ENCODE assay signal across 2 cellular contexts in the genomic region with DNA sequence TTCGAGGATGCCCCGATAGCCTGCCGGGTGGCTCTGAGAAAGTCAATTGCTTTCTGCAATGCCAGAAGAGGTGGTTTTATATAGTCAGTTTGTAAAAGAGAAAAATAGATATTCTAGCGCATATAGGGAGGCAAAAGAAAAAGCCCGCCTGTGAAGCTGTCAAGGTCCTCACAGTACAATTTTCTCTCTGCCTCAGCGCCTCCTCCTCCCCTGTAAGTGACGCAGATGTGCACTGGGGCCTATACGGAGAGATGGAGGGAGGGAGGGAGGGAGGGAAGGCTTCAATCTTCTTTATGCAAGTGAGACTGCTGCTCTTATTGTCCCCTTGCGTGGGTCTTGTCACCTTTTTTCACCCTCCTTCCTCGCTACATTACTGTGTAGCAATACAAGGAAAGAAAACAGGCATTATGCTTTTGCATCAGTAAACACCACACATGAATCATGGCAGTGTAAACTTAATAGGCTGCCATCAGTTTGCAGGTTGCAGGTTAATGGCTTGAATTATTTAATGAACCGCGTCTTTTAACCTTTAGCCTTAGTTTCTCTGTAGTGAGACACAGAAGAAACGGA.
TF ChIP-seq lines count a peak whose summit lies in the region.

A gene with protein sequence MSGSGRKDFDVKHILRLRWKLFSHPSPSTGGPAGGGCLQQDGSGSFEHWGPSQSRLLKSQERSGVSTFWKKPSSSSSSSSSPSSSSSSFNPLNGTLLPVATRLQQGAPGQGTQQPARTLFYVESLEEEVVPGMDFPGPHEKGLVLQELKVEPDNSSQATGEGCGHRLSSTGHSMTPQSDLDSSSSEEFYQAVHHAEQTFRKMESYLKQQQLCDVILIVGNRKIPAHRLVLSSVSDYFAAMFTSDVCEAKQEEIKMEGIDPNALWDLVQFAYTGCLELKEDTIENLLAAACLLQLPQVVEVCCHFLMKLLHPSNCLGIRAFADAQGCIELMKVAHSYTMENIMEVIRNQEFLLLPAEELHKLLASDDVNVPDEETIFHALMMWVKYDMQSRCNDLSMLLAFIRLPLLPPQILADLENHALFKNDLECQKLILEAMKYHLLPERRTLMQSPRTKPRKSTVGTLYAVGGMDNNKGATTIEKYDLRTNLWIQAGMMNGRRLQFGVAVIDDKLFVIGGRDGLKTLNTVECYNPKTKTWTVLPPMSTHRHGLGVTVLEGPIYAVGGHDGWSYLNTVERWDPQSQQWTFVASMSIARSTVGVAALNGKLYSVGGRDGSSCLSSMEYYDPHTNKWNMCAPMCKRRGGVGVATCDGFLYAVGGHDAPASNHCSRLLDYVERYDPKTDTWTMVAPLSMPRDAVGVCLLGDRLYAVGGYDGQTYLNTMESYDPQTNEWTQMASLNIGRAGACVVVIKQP (minus strand): TSS at position 177 of the 570 bp plus-strand sequence. CDS start 753 bp downstream, outside the sequence.

TF ChIP-seq in GM23338, 12 proteins besides CTCF, POLR2A, EP300 and RAD21 (continues in another document):
- TF ChIP-seq JUNB (IDR thresholded peaks at IDR 0.05; ENCODE audit: unreplicated experiment): no peak
- TF ChIP-seq EZH2 (IDR thresholded peaks at IDR 0.05; ENCODE audit: low read depth, unreplicated experiment): no peak
- no peak for TF ChIP-seq ZNF331 (CRISPR knock-in tag; IDR thresholded peaks at IDR 0.05; ENCODE audit: low read depth)
- no peak for TF ChIP-seq NANOG (IDR thresholded peaks at IDR 0.05; ENCODE audit: borderline replicate concordance)
- no peak for TF ChIP-seq POLR2AphosphoS5 (IDR thresholded peaks at IDR 0.05; ENCODE audit: low read depth)
- TF ChIP-seq ZNF114 (CRISPR knock-in tag; IDR thresholded peaks at IDR 0.05): no peak
- TF ChIP-seq, protein P1, sequence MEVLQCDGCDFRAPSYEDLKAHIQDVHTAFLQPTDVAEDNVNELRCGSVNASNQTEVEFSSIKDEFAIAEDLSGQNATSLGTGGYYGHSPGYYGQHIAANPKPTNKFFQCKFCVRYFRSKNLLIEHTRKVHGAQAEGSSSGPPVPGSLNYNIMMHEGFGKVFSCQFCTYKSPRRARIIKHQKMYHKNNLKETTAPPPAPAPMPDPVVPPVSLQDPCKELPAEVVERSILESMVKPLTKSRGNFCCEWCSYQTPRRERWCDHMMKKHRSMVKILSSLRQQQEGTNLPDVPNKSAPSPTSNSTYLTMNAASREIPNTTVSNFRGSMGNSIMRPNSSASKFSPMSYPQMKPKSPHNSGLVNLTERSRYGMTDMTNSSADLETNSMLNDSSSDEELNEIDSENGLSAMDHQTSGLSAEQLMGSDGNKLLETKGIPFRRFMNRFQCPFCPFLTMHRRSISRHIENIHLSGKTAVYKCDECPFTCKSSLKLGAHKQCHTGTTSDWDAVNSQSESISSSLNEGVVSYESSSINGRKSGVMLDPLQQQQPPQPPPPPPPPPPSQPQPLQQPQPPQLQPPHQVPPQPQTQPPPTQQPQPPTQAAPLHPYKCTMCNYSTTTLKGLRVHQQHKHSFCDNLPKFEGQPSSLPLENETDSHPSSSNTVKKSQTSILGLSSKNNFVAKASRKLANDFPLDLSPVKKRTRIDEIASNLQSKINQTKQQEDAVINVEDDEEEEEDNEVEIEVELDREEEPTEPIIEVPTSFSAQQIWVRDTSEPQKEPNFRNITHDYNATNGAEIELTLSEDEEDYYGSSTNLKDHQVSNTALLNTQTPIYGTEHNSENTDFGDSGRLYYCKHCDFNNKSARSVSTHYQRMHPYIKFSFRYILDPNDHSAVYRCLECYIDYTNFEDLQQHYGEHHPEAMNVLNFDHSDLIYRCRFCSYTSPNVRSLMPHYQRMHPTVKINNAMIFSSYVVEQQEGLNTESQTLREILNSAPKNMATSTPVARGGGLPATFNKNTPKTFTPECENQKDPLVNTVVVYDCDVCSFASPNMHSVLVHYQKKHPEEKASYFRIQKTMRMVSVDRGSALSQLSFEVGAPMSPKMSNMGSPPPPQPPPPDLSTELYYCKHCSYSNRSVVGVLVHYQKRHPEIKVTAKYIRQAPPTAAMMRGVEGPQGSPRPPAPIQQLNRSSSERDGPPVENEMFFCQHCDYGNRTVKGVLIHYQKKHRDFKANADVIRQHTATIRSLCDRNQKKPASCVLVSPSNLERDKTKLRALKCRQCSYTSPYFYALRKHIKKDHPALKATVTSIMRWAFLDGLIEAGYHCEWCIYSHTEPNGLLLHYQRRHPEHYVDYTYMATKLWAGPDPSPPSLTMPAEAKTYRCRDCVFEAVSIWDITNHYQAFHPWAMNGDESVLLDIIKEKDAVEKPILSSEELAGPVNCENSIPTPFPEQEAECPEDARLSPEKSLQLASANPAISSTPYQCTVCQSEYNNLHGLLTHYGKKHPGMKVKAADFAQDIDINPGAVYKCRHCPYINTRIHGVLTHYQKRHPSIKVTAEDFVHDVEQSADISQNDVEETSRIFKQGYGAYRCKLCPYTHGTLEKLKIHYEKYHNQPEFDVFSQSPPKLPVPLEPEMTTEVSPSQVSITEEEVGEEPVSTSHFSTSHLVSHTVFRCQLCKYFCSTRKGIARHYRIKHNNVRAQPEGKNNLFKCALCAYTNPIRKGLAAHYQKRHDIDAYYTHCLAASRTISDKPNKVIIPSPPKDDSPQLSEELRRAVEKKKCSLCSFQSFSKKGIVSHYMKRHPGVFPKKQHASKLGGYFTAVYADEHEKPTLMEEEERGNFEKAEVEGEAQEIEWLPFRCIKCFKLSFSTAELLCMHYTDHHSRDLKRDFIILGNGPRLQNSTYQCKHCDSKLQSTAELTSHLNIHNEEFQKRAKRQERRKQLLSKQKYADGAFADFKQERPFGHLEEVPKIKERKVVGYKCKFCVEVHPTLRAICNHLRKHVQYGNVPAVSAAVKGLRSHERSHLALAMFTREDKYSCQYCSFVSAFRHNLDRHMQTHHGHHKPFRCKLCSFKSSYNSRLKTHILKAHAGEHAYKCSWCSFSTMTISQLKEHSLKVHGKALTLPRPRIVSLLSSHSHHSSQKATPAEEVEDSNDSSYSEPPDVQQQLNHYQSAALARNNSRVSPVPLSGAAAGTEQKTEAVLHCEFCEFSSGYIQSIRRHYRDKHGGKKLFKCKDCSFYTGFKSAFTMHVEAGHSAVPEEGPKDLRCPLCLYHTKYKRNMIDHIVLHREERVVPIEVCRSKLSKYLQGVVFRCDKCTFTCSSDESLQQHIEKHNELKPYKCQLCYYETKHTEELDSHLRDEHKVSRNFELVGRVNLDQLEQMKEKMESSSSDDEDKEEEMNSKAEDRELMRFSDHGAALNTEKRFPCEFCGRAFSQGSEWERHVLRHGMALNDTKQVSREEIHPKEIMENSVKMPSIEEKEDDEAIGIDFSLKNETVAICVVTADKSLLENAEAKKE (CRISPR knock-in tag; IDR thresholded peaks at IDR 0.05): no peak
- TF ChIP-seq, protein P2, sequence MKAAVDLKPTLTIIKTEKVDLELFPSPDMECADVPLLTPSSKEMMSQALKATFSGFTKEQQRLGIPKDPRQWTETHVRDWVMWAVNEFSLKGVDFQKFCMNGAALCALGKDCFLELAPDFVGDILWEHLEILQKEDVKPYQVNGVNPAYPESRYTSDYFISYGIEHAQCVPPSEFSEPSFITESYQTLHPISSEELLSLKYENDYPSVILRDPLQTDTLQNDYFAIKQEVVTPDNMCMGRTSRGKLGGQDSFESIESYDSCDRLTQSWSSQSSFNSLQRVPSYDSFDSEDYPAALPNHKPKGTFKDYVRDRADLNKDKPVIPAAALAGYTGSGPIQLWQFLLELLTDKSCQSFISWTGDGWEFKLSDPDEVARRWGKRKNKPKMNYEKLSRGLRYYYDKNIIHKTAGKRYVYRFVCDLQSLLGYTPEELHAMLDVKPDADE (IDR thresholded peaks at IDR 0.05): no peak

TF ChIP-seq in endothelial cell of umbilical vein, 7 proteins besides CTCF, POLR2A, EP300 and RAD21:
- TF ChIP-seq FOS (IDR thresholded peaks at IDR 0.05; ENCODE audit: borderline replicate concordance, insufficient read depth, low read length) (no peak), POLR2AphosphoS5 (IDR thresholded peaks at IDR 0.05; ENCODE audit: insufficient read depth, low read depth, low read length) (no peak), GATA2 (IDR thresholded peaks at IDR 0.05; ENCODE audit: insufficient read depth, insufficient read length, low read depth, low read length) (no peak), EZH2 (IDR thresholded peaks at IDR 0.05; ENCODE audit: borderline replicate concordance, low read depth, low read length, severe bottlenecking) (no peak), JUN (IDR thresholded peaks at IDR 0.05; ENCODE audit: borderline replicate concordance, insufficient read depth, insufficient read length, low read depth) (no peak), MYC (IDR thresholded peaks at IDR 0.05; ENCODE audit: low read depth, low read length) (no peak)
- TF ChIP-seq, protein P3, sequence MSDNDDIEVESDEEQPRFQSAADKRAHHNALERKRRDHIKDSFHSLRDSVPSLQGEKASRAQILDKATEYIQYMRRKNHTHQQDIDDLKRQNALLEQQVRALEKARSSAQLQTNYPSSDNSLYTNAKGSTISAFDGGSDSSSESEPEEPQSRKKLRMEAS (IDR thresholded peaks at IDR 0.05; ENCODE audit: insufficient read depth, insufficient read length): no peak
TF ChIP-seq in endothelial cell of umbilical vein: peak in this region for 0.
